14 cellular contexts compared by ENCODE assay signal in the genomic region with DNA sequence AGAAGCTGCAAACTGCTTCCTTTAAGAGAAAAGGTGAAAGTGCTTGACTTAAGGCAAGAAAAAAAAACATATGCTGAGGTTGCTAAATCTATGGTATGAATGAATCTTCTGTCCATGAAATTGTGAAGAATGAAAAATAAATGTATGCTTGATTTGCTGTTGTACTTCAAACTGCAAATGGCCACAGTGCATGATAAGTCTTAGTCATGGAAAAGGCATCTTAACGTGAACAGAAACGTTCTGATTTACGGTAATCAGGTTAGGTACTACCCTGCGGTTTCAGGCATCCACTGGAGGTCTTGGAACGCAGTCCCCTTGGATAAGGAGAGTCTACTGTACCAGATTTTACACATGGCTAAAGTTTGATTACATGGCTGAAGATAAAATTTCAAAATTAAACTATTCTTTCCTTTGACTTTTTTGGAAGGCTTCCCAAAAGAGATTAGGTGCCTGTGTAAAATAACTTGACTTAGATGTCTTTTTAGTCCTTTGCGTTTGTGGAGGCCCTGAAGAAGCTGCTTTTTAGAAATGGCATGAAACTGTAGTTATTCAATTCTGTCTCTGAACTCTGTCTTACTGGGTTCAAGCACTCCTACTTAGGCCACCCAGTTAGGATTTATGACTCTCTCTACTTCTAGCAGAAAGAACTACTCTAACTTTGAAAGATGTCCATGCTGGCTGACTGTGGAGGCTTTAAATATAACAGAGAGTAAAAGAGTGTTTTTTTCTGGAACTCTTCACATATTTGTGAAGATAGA. TPM values are rescaled to one million over a fixed set of nuclear protein-coding genes. Genes with fewer than 3 reads are reported as not detected.
DNase-seq lines count a peak whose midpoint lies in the region; ATAC-seq and TF ChIP-seq lines count a peak whose summit lies in the region.
"Had no signal": no experiment of that assay in that cellular context is flagged by ENCODE, and none has a peak within 500 bp of the region (broad histone marks: within the 10 kb centered on the region; RNA-seq: fewer than 3 reads in every experiment).

No MANE protein-coding gene starts in this region.

- TF ChIP-seq POLR2A in gastrocnemius medialis (IDR thresholded peaks at IDR 0.05) = no peak

- H3K4me3 ChIP-seq in HEK293 (ENCODE audit: low read depth, low read length) = no peak overlapping the region
- H3K4me3 ChIP-seq in SK-N-SH (ENCODE audit: low read depth in 2 of 2, low read length in 1 of 2) = peak overlapping the region; percentile 19 to 21; a peak in 3 of 4 replicates
- H3K4me3 ChIP-seq in fibroblast of mammary gland (ENCODE audit: control insufficient read depth, low read depth, low read length) = no peak overlapping the region
- no peak overlapping the region for H3K4me3 ChIP-seq in gastrocnemius medialis

- DNase-seq in SK-N-SH = no peak
- DNase-seq in fibroblast of mammary gland (ENCODE audit: low read depth) = peak; percentile 45
- peak; percentile 29 for DNase-seq in renal cortical epithelial cell (ENCODE audit: low read depth)
- DNase-seq in gastrocnemius medialis = no peak
- no peak for DNase-seq in LoVo (ENCODE audit: low spot score)
- no peak for DNase-seq in DMS53 treated with DMSO at 0.1 percent for 48 hours (lab: John Stamatoyannopoulos, UW; ENCODE audit: unreplicated experiment)
- DNase-seq: activated naive CD4-positive, alpha-beta T cell; CD8-positive, alpha-beta T cell; cerebellar nuclear complex; kidney; natural killer cell; NCI-H2171 treated with DMSO at 0.1 percent for 48 hours had no signal

- TF ChIP-seq CTCF in HEK293 (tag by site-specific recombination; IDR thresholded peaks at IDR 0.05) (no peak), SK-N-SH (IDR thresholded peaks at IDR 0.05) (no peak), fibroblast of mammary gland (conservative IDR thresholded peaks at IDR 0.05; ENCODE audit: control insufficient read depth, insufficient read depth, low read depth, low read length) (no peak), gastrocnemius medialis (IDR thresholded peaks at IDR 0.05 in 4 of 5, conservative IDR thresholded peaks at IDR 0.05 in 1 of 5) (no peak)

- TF ChIP-seq EP300 in SK-N-SH (IDR thresholded peaks at IDR 0.05; ENCODE audit: borderline replicate concordance in 1 of 2, low read depth in 1 of 2, low read length in 1 of 2) = no peak; a peak in 2 of 4 replicates

- peaks cover 33% of the 10 kb centered on the region for H3F3A ChIP-seq in SK-N-SH (replicated peaks; ENCODE audit: insufficient read depth)

- H3K9me2 ChIP-seq in SK-N-SH = no peaks in the 10 kb centered on the region

- H2AFZ ChIP-seq in SK-N-SH (ENCODE audit: low read depth) = peak overlapping the region; percentile 75

- POLR2A ChIA-PET in HEK293 (lab: Yijun Ruan, JAX) (no interaction called here), SK-N-SH (lab: Yijun Ruan, JAX) (no interaction called here)

- ATAC-seq in gastrocnemius medialis (no peak), HG03196 (IDR thresholded peaks at IDR 0.05; ENCODE audit: unreplicated experiment) (no peak)
- ATAC-seq: CD8-positive, alpha-beta T cell; natural killer cell had no signal

- intact Hi-C loops in gastrocnemius medialis (cut with DNase I; ENCODE audit: low total_unique reads) = no loop called here

- TF ChIP-seq RAD21 in SK-N-SH (IDR thresholded peaks at IDR 0.05; ENCODE audit: low read length) = no peak

- 5% methylated on average over 6 of the region's 6 CpGs for WGBS in SK-N-SH (ENCODE audit: low lambda C conversion rate)

- H4K20me1 ChIP-seq in SK-N-SH (ENCODE audit: insufficient read depth) = no peaks in the 10 kb centered on the region

- H3K9ac ChIP-seq in SK-N-SH = peak overlapping the region; percentile 68

- H3K36me3 ChIP-seq in HEK293 (ENCODE audit: control insufficient read depth in 2 of 2, insufficient read depth in 1 of 2, low read length in 2 of 2) (no peaks in the 10 kb centered on the region), SK-N-SH (replicated peaks in 1 of 2; ENCODE audit: control insufficient read depth in 1 of 2, insufficient read depth in 2 of 2, low read length in 1 of 2) (peaks cover 0 to 4% of the 10 kb centered on the region in 2 experiments), gastrocnemius medialis (no peaks in the 10 kb centered on the region)

- H3K4me1 ChIP-seq in HEK293 (ENCODE audit: control insufficient read depth, insufficient read depth, low read length) (no peaks in the 10 kb centered on the region), SK-N-SH (ENCODE audit: control insufficient read depth in 1 of 2, insufficient read depth in 2 of 2, low read depth in 1 of 2, low read length in 1 of 2) (peaks cover 2 to 29% of the 10 kb centered on the region in 2 experiments; a peak in 3 of 4 replicates), gastrocnemius medialis (no peaks in the 10 kb centered on the region)

- H3K9me3 ChIP-seq in HEK293 (ENCODE audit: control insufficient read depth, insufficient read depth, low read depth, low read length) (no peaks in the 10 kb centered on the region), SK-N-SH (no peaks in the 10 kb centered on the region), gastrocnemius medialis (no peaks in the 10 kb centered on the region)

- H3K27ac ChIP-seq in HEK293 (ENCODE audit: extremely low read depth, low read depth, low read length) = 0 out of 2 replicates have a peak overlapping the region, but pooled peaks have one; percentile 17
- peak overlapping the region; percentile 67 to 92; a peak in 3 of 4 replicates for H3K27ac ChIP-seq in SK-N-SH (ENCODE audit: low read depth in 2 of 2, low read length in 1 of 2)
- no peak overlapping the region for H3K27ac ChIP-seq in gastrocnemius medialis

- peak overlapping the region; percentile 71 for H3K4me2 ChIP-seq in SK-N-SH

- in situ Hi-C loops in gastrocnemius medialis (cut with MboI; ENCODE audit: low sequenced_read_pairs in 4 of 4) = no loop called here

- H3K79me2 ChIP-seq in SK-N-SH (ENCODE audit: insufficient read depth) = no peaks in the 10 kb centered on the region

- CTCF ChIA-PET in HEK293 (lab: Yijun Ruan, JAX) = interaction anchor here (0.6 to 3.5 kb wide), 4 partner anchors 9 to 174 kb away, joined by 3 to 17 read pairs (median 3); no protein-coding TSS in a partner anchor
- CTCF ChIA-PET in SK-N-SH (lab: Yijun Ruan, JAX) = interaction anchor here (0.5 to 1.5 kb wide), 5 partner anchors 8 to 255 kb away, joined by 3 to 8 read pairs (median 3); no protein-coding TSS in a partner anchor

- H3K27me3 ChIP-seq in SK-N-SH (ENCODE audit: insufficient read depth) (no peaks in the 10 kb centered on the region), gastrocnemius medialis (no peaks in the 10 kb centered on the region)

TF ChIP-seq in HEK293, 187 proteins besides CTCF, POLR2A, EP300 and RAD21:
- 0 out of 2 replicates have a peak, but pooled peaks have one; percentile 19 for TF ChIP-seq ZBTB17 (tag by site-specific recombination; IDR thresholded peaks at IDR 0.05)
- TF ChIP-seq ZNF48 (tag by site-specific recombination; IDR thresholded peaks at IDR 0.05) = no peak

TF ChIP-seq in SK-N-SH, 30 proteins besides CTCF, POLR2A, EP300 and RAD21 (continues in another document):
- TF ChIP-seq, protein P1, sequence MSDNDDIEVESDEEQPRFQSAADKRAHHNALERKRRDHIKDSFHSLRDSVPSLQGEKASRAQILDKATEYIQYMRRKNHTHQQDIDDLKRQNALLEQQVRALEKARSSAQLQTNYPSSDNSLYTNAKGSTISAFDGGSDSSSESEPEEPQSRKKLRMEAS (IDR thresholded peaks at IDR 0.05; ENCODE audit: low read depth) = peak; percentile 13; the same call in 1 of the 2 replicates
- TF ChIP-seq TCF12 (IDR thresholded peaks at IDR 0.05) (no peak; the same call in 1 of the 2 replicates), POLR2AphosphoS5 (IDR thresholded peaks at IDR 0.05; ENCODE audit: low read depth, low read length) (no peak), FOSL2 (IDR thresholded peaks at IDR 0.05; ENCODE audit: borderline replicate concordance, low read depth) (peak; percentile 16; the same call in 1 of the 2 replicates), YY1 (IDR thresholded peaks at IDR 0.05; ENCODE audit: low read depth) (peak; percentile 59; the same call in 1 of the 2 replicates), MEF2A (IDR thresholded peaks at IDR 0.05; ENCODE audit: borderline replicate concordance, low read depth) (no peak), SIN3A (IDR thresholded peaks at IDR 0.05; ENCODE audit: borderline replicate concordance, low read depth, low read length) (no peak)
- TF ChIP-seq, protein P2, sequence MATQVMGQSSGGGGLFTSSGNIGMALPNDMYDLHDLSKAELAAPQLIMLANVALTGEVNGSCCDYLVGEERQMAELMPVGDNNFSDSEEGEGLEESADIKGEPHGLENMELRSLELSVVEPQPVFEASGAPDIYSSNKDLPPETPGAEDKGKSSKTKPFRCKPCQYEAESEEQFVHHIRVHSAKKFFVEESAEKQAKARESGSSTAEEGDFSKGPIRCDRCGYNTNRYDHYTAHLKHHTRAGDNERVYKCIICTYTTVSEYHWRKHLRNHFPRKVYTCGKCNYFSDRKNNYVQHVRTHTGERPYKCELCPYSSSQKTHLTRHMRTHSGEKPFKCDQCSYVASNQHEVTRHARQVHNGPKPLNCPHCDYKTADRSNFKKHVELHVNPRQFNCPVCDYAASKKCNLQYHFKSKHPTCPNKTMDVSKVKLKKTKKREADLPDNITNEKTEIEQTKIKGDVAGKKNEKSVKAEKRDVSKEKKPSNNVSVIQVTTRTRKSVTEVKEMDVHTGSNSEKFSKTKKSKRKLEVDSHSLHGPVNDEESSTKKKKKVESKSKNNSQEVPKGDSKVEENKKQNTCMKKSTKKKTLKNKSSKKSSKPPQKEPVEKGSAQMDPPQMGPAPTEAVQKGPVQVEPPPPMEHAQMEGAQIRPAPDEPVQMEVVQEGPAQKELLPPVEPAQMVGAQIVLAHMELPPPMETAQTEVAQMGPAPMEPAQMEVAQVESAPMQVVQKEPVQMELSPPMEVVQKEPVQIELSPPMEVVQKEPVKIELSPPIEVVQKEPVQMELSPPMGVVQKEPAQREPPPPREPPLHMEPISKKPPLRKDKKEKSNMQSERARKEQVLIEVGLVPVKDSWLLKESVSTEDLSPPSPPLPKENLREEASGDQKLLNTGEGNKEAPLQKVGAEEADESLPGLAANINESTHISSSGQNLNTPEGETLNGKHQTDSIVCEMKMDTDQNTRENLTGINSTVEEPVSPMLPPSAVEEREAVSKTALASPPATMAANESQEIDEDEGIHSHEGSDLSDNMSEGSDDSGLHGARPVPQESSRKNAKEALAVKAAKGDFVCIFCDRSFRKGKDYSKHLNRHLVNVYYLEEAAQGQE (IDR thresholded peaks at IDR 0.05; ENCODE audit: low read depth, low read length) = no peak

RNA-seq across cellular contexts. Expression of a gene that starts 35.9 kb away (rescaled TPM):
- 5.9 and 7.8 TPM in 2 replicates for polyA plus RNA-seq in SK-N-SH (2012; rRNA removed)
- polyA plus RNA-seq in SK-N-SH (2012; cell fraction: cytosol; rRNA removed) = 7.2 and 7.3 TPM in 2 replicates
- 6.0 and 12.7 TPM in 2 replicates for polyA plus RNA-seq in SK-N-SH (2012; cell fraction: nucleus; rRNA removed)
- total RNA-seq in renal cortical epithelial cell (1.0 and 2.8 TPM in 2 replicates), gastrocnemius medialis (1 to 10 TPM in 1 of 4 donors, under 1 TPM in 3; 0.10 to 1.1 (median 0.49) TPM)
- total RNA-seq: CD8-positive, alpha-beta T cell had no signal

Comparison
In these comparisons a context has a peak if more than half of its experiments do, and no peak if none do; other contexts are left out.
1. H3K27ac ChIP-seq: peak in HEK293 (single experiment) and SK-N-SH (2 of 2); none in gastrocnemius medialis (0 of 4).
2. H3K4me3 ChIP-seq: peak in SK-N-SH (2 of 2); none in HEK293 (single experiment), fibroblast of mammary gland (single experiment) and gastrocnemius medialis (0 of 4).
3. DNase-seq: peak in fibroblast of mammary gland (single experiment) and renal cortical epithelial cell (single experiment); none in SK-N-SH (single experiment), gastrocnemius medialis (0 of 2), LoVo (single experiment) and DMS53 treated with DMSO at 0.1 percent for 48 hours (single experiment).